ENCODE assay signal across 29 cellular contexts in the genomic region with DNA sequence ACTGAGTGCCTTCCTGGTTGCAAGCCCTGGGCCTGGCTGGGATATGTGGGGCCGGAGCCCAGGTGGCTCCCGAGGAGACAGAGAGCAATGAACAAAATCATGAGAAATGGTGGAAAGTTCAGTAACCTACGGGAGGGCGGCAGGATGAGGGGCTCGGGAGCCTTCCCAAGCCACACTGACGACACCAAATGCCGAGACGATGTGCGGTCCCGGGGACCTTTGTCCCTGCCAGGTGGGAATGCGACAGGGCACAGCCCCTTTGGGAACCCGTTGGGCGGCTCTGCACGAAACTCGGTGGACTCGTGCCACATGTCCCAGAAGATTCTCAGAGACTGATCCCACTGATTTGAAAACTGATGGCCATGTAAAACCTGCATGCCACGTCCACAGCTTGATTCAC.
"Had no signal": no experiment of that assay in that cellular context is flagged by ENCODE, and none has a peak within 500 bp of the region (broad histone marks: within the 10 kb centered on the region; RNA-seq: fewer than 3 reads in every experiment).

No MANE protein-coding gene starts in this region.

- H3K9me3 Mint-ChIP-seq: immature natural killer cell; naive thymus-derived CD8-positive, alpha-beta T cell; stimulated activated memory B cell treated with anti-CD40 and anti-IgM and Interleukin-4, amounts not matched to agents 10 μg/mL and 1 μg/mL and 100 μg/mL, for 72 hours; stimulated activated naive CD8-positive, alpha-beta T cell treated with anti-CD3 and anti-CD28 coated beads, Interleukin-15, amount 100 ng/mL, for 72 hours had no signal

- H3K4me1 ChIP-seq: left lung, lower lobe of right lung, neural progenitor cell, right atrium auricular region, right lobe of liver, thyroid gland, transverse colon, upper lobe of left lung, vagina had no signal

- H3K4me3 Mint-ChIP-seq: immature natural killer cell; naive thymus-derived CD8-positive, alpha-beta T cell; nephron progenitor cell; neural progenitor cell; stimulated activated memory B cell treated with anti-CD40 and anti-IgM and Interleukin-4, amounts not matched to agents 10 μg/mL and 1 μg/mL and 100 μg/mL, for 72 hours; stimulated activated naive CD8-positive, alpha-beta T cell treated with anti-CD3 and anti-CD28 coated beads, Interleukin-15, amount 100 ng/mL, for 72 hours had no signal

- H3K9me3 ChIP-seq: lower lobe of right lung, ovary, right atrium auricular region, right lobe of liver, thyroid gland, transverse colon, upper lobe of left lung, vagina had no signal

- H3K27ac ChIP-seq: left lung, lower lobe of right lung, neural progenitor cell, neutrophil, ovary, right atrium auricular region, right lobe of liver, thyroid gland, transverse colon, upper lobe of left lung, vagina had no signal

- H3K4me1 Mint-ChIP-seq: immature natural killer cell; naive thymus-derived CD8-positive, alpha-beta T cell; nephron progenitor cell; neural progenitor cell; stimulated activated naive CD8-positive, alpha-beta T cell treated with anti-CD3 and anti-CD28 coated beads, Interleukin-15, amount 100 ng/mL, for 72 hours had no signal

- H3K4me2 ChIP-seq: neural progenitor cell, smooth muscle cell had no signal

- H2AFZ ChIP-seq: neural progenitor cell had no signal

- H3K27me3 ChIP-seq: left lung, neural progenitor cell, neutrophil, ovary, right atrium auricular region, right lobe of liver, thyroid gland, transverse colon, upper lobe of left lung, vagina had no signal

- ATAC-seq: left colon; left lung; lower lobe of right lung; naive thymus-derived CD8-positive, alpha-beta T cell; right lobe of liver; stimulated activated memory B cell treated with anti-CD40 and anti-IgM and Interleukin-4, amounts not matched to agents 10 μg/mL and 1 μg/mL and 100 μg/mL, for 72 hours; stimulated activated naive CD8-positive, alpha-beta T cell treated with anti-CD3 and anti-CD28 coated beads, Interleukin-15, amount 100 ng/mL, for 72 hours had no signal

- H3K36me3 ChIP-seq: left lung, lower lobe of right lung, neural progenitor cell, neutrophil, ovary, right atrium auricular region, right lobe of liver, thyroid gland, transverse colon, upper lobe of left lung, vagina had no signal

- H3K36me3 Mint-ChIP-seq: immature natural killer cell; naive thymus-derived CD8-positive, alpha-beta T cell; stimulated activated memory B cell treated with anti-CD40 and anti-IgM and Interleukin-4, amounts not matched to agents 10 μg/mL and 1 μg/mL and 100 μg/mL, for 72 hours had no signal

- H3K27ac Mint-ChIP-seq: neural progenitor cell; progenitor cell of endocrine pancreas; stimulated activated memory B cell treated with anti-CD40 and anti-IgM and Interleukin-4, amounts not matched to agents 10 μg/mL and 1 μg/mL and 100 μg/mL, for 72 hours had no signal

- DNase-seq: immature natural killer cell; kidney; left colon; lower lobe of right lung; mammary epithelial cell; mesenchymal stem cell; naive thymus-derived CD8-positive, alpha-beta T cell; nephron progenitor cell; occipital lobe; ovary; stimulated activated CD4-positive, alpha-beta T cell treated with anti-CD3 and anti-CD28 coated beads, Interleukin-1b, Interleukin-23, amount 100 ng/mL, for 48 hours; stimulated activated CD4-positive, alpha-beta T cell treated with anti-CD3 and anti-CD28 coated beads, Interleukin-2, amount 100 ng/mL, for 48 hours; stimulated activated CD4-positive, alpha-beta T cell treated with anti-CD3 and anti-CD28 coated beads, Interleukin-4, amount 100 ng/mL, for 4 hours; stimulated activated CD8-positive, alpha-beta memory T cell treated with anti-CD3 and anti-CD28 coated beads, Interleukin-4, amount 100 ng/mL, for 48 hours; stimulated activated naive CD4-positive, alpha-beta T cell treated with Interleukin-2 at 50 U/mL for 16 hours; stimulated activated naive CD8-positive, alpha-beta T cell treated with anti-CD3 and anti-CD28 coated beads, Interleukin-15, amount 100 ng/mL, for 72 hours; substantia nigra; thyroid gland; transverse colon; upper lobe of left lung had no signal

- H3K27me3 Mint-ChIP-seq: naive thymus-derived CD8-positive, alpha-beta T cell; stimulated activated memory B cell treated with anti-CD40 and anti-IgM and Interleukin-4, amounts not matched to agents 10 μg/mL and 1 μg/mL and 100 μg/mL, for 72 hours; stimulated activated naive CD8-positive, alpha-beta T cell treated with anti-CD3 and anti-CD28 coated beads, Interleukin-15, amount 100 ng/mL, for 72 hours had no signal

- H3K4me3 ChIP-seq: left lung, lower lobe of right lung, neural progenitor cell, ovary, right atrium auricular region, right lobe of liver, smooth muscle cell, thyroid gland, transverse colon, upper lobe of left lung, vagina had no signal
